15 cellular contexts compared by ENCODE assay signal in genomic region chr17:38947189-38947588, GRCh38. TPM values are rescaled to one million over a fixed set of nuclear protein-coding genes. Genes with fewer than 3 reads are reported as not detected.
DNase-seq lines count a peak whose midpoint lies in the region; ATAC-seq lines count a peak whose summit lies in the region.
"Had no signal": no experiment of that assay in that cellular context is flagged by ENCODE, and none has a peak within 500 bp of the region (broad histone marks: within the 10 kb centered on the region; RNA-seq: fewer than 3 reads in every experiment).

No MANE protein-coding gene starts in this region.

- H3K9me3 Mint-ChIP-seq in activated CD4-positive, alpha-beta T cell treated with anti-CD3 and anti-CD28 coated beads for 36 hours (ENCODE audit: low read depth) = no peaks in the 10 kb centered on the region
- no peaks in the 10 kb centered on the region for H3K9me3 Mint-ChIP-seq in activated T-cell treated with anti-CD3 and anti-CD28 coated beads, Interleukin-2, amount 50 U/mL, for 72 hours
- H3K9me3 Mint-ChIP-seq in activated T-cell treated with anti-CD3 and anti-CD28 coated beads, Interleukin-2, amount 50 U/mL, for 4 hours = no peaks in the 10 kb centered on the region
- no peaks in the 10 kb centered on the region for H3K9me3 Mint-ChIP-seq in stimulated activated naive CD8-positive, alpha-beta T cell treated with anti-CD3 and anti-CD28 coated beads, Interleukin-15, amount 100 ng/mL, for 72 hours
- no peaks in the 10 kb centered on the region for H3K9me3 Mint-ChIP-seq in T-cell
- H3K9me3 Mint-ChIP-seq: CD4-positive, CD25-positive, alpha-beta regulatory T cell had no signal

- H3K36me3 Mint-ChIP-seq in activated CD4-positive, alpha-beta T cell treated with anti-CD3 and anti-CD28 coated beads for 36 hours (ENCODE audit: low read depth) = no peaks in the 10 kb centered on the region
- no peaks in the 10 kb centered on the region for H3K36me3 Mint-ChIP-seq in activated T-cell treated with anti-CD3 and anti-CD28 coated beads, Interleukin-2, amount 50 U/mL, for 72 hours (ENCODE audit: insufficient read depth in 2 of 2)
- H3K36me3 Mint-ChIP-seq in activated T-cell treated with anti-CD3 and anti-CD28 coated beads, Interleukin-2, amount 50 U/mL, for 4 hours (ENCODE audit: insufficient read depth) = no peaks in the 10 kb centered on the region
- H3K36me3 Mint-ChIP-seq in T-cell = no peaks in the 10 kb centered on the region
- H3K36me3 Mint-ChIP-seq: CD4-positive, CD25-positive, alpha-beta regulatory T cell had no signal

- CTCF ChIA-PET in activated CD4-positive, alpha-beta T cell treated with anti-CD3 and anti-CD28 coated beads for 36 hours (lab: Charles Lee) = interaction anchor here (0.7 to 1.4 kb wide), 4 partner anchors 36 to 58 kb away, joined by 4 to 5 read pairs (median 4); no protein-coding TSS in a partner anchor
- CTCF ChIA-PET in T-cell (lab: Charles Lee) = interaction anchor here in 1 of 2 donors (0.7 kb wide), 1 partner anchor 194 kb away, joined by 8 read pairs; no protein-coding TSS in a partner anchor

- peak; percentile 38 for DNase-seq in activated CD4-positive, alpha-beta T cell treated with anti-CD3 and anti-CD28 coated beads for 36 hours
- no peak for DNase-seq in activated CD4-positive, alpha-beta T cell treated with anti-CD3 and anti-CD28 coated beads, Interleukin-2, amount 50 U/mL, for 1 hour
- no peak for DNase-seq in activated T-cell treated with anti-CD3 and anti-CD28 coated beads, Interleukin-2, amount 50 U/mL, for 72 hours
- DNase-seq in activated T-cell treated with anti-CD3 and anti-CD28 coated beads, Interleukin-2, amount 50 U/mL, for 4 hours = no peak
- DNase-seq in stimulated activated naive CD8-positive, alpha-beta T cell treated with anti-CD3 and anti-CD28 coated beads, Interleukin-15, amount 100 ng/mL, for 72 hours = no peak
- no peak for DNase-seq in stimulated activated naive CD8-positive, alpha-beta T cell treated with anti-CD3 and anti-CD28 coated beads, Interleukin-15, Interleukin-2, amounts not matched to agents 100 U/mL and 50 U/mL, for 24 hours
- DNase-seq in T-cell = no peak
- DNase-seq: ACHN; CD4-positive, CD25-positive, alpha-beta regulatory T cell; DMS53; GF-D8 had no signal

- POLR2A ChIA-PET in activated CD4-positive, alpha-beta T cell treated with anti-CD3 and anti-CD28 coated beads for 36 hours (lab: Charles Lee) = interaction anchor here (0.5 kb wide), 1 partner anchor 23 kb away, joined by 8 read pairs; no protein-coding TSS in a partner anchor
- POLR2A ChIA-PET in T-cell (lab: Charles Lee) = no interaction called here

- H3K27me3 Mint-ChIP-seq in activated CD4-positive, alpha-beta T cell treated with anti-CD3 and anti-CD28 coated beads for 36 hours = no peaks in the 10 kb centered on the region
- no peaks in the 10 kb centered on the region for H3K27me3 Mint-ChIP-seq in activated T-cell treated with anti-CD3 and anti-CD28 coated beads, Interleukin-2, amount 50 U/mL, for 72 hours (ENCODE audit: low read depth)
- H3K27me3 Mint-ChIP-seq in activated T-cell treated with anti-CD3 and anti-CD28 coated beads, Interleukin-2, amount 50 U/mL, for 4 hours (ENCODE audit: low read depth) = no peaks in the 10 kb centered on the region
- H3K27me3 Mint-ChIP-seq in stimulated activated naive CD8-positive, alpha-beta T cell treated with anti-CD3 and anti-CD28 coated beads, Interleukin-15, amount 100 ng/mL, for 72 hours = no peaks in the 10 kb centered on the region
- H3K27me3 Mint-ChIP-seq in T-cell = no peaks in the 10 kb centered on the region
- H3K27me3 Mint-ChIP-seq: CD4-positive, CD25-positive, alpha-beta regulatory T cell had no signal

- H3K4me1 Mint-ChIP-seq in activated CD4-positive, alpha-beta T cell treated with anti-CD3 and anti-CD28 coated beads for 36 hours = peaks cover 11% of the 10 kb centered on the region
- H3K4me1 Mint-ChIP-seq in activated T-cell treated with anti-CD3 and anti-CD28 coated beads, Interleukin-2, amount 50 U/mL, for 72 hours (ENCODE audit: low read depth) = peaks cover 7% of the 10 kb centered on the region
- H3K4me1 Mint-ChIP-seq in activated T-cell treated with anti-CD3 and anti-CD28 coated beads, Interleukin-2, amount 50 U/mL, for 4 hours (ENCODE audit: low read depth) = peaks cover 5% of the 10 kb centered on the region
- peaks cover 6% of the 10 kb centered on the region for H3K4me1 Mint-ChIP-seq in stimulated activated naive CD8-positive, alpha-beta T cell treated with anti-CD3 and anti-CD28 coated beads, Interleukin-15, amount 100 ng/mL, for 72 hours
- no peaks in the 10 kb centered on the region for H3K4me1 Mint-ChIP-seq in T-cell

- intact Hi-C loops in activated CD4-positive, alpha-beta T cell treated with anti-CD3 and anti-CD28 coated beads for 36 hours (cut with DNase I, micrococcal nuclease) = no loop called here

- ATAC-seq in activated CD4-positive, alpha-beta T cell treated with anti-CD3 and anti-CD28 coated beads for 36 hours = peak; percentile 47
- peak; percentile 41 to 68 for ATAC-seq in activated T-cell treated with anti-CD3 and anti-CD28 coated beads, Interleukin-2, amount 50 U/mL, for 72 hours (replicated peaks in 1 of 2)
- ATAC-seq in activated T-cell treated with anti-CD3 and anti-CD28 coated beads, Interleukin-2, amount 50 U/mL, for 4 hours = no peak
- ATAC-seq in stimulated activated naive CD8-positive, alpha-beta T cell treated with anti-CD3 and anti-CD28 coated beads, Interleukin-15, amount 100 ng/mL, for 72 hours = peak; percentile 37
- ATAC-seq in stimulated activated naive CD8-positive, alpha-beta T cell treated with anti-CD3 and anti-CD28 coated beads, Interleukin-15, Interleukin-2, amounts not matched to agents 100 U/mL and 50 U/mL, for 24 hours = no peak
- ATAC-seq in HG03045 (IDR thresholded peaks at IDR 0.05; ENCODE audit: unreplicated experiment) (no peak), T-cell (replicated peaks in 1 of 4) (no peak)

- H3K27ac Mint-ChIP-seq in activated CD4-positive, alpha-beta T cell treated with anti-CD3 and anti-CD28 coated beads for 36 hours = no peak overlapping the region
- H3K27ac Mint-ChIP-seq in activated T-cell treated with anti-CD3 and anti-CD28 coated beads, Interleukin-2, amount 50 U/mL, for 72 hours = no peak overlapping the region
- H3K27ac Mint-ChIP-seq in stimulated activated naive CD8-positive, alpha-beta T cell treated with anti-CD3 and anti-CD28 coated beads, Interleukin-15, amount 100 ng/mL, for 72 hours = no peak overlapping the region
- no peak overlapping the region for H3K27ac Mint-ChIP-seq in T-cell
- H3K27ac Mint-ChIP-seq: CD4-positive, CD25-positive, alpha-beta regulatory T cell had no signal

- no peak overlapping the region for H3K4me3 Mint-ChIP-seq in activated CD4-positive, alpha-beta T cell treated with anti-CD3 and anti-CD28 coated beads for 36 hours
- no peak overlapping the region for H3K4me3 Mint-ChIP-seq in activated T-cell treated with anti-CD3 and anti-CD28 coated beads, Interleukin-2, amount 50 U/mL, for 72 hours
- no peak overlapping the region for H3K4me3 Mint-ChIP-seq in activated T-cell treated with anti-CD3 and anti-CD28 coated beads, Interleukin-2, amount 50 U/mL, for 4 hours
- H3K4me3 Mint-ChIP-seq in stimulated activated naive CD8-positive, alpha-beta T cell treated with anti-CD3 and anti-CD28 coated beads, Interleukin-15, amount 100 ng/mL, for 72 hours = no peak overlapping the region
- no peak overlapping the region for H3K4me3 Mint-ChIP-seq in T-cell
- H3K4me3 Mint-ChIP-seq: CD4-positive, CD25-positive, alpha-beta regulatory T cell had no signal

RNA-seq across cellular contexts. Expression of gene FBXO47, which starts 20.0 kb away (rescaled TPM):
- total RNA-seq in activated CD4-positive, alpha-beta T cell treated with anti-CD3 and anti-CD28 coated beads for 36 hours = under 1 TPM; 0.11 to 0.16 TPM
- under 1 TPM in 1 of 2 donors, not detected in 1; 0.16 TPM for total RNA-seq in activated T-cell treated with anti-CD3 and anti-CD28 coated beads, Interleukin-2, amount 50 U/mL, for 72 hours
- under 1 TPM in 1 of 3 donors, not detected in 2; 0.08 TPM for total RNA-seq in activated T-cell treated with anti-CD3 and anti-CD28 coated beads, Interleukin-2, amount 50 U/mL, for 4 hours
- total RNA-seq in T-cell = not detected
- total RNA-seq: A172; CD4-positive, CD25-positive, alpha-beta regulatory T cell; H1; HT1080 had no signal

Comparison
In these comparisons a context has a peak if more than half of its experiments do, and no peak if none do; other contexts are left out.
1. ATAC-seq: peak in activated CD4-positive, alpha-beta T cell treated with anti-CD3 and anti-CD28 coated beads for 36 hours (single experiment), activated T-cell treated with anti-CD3 and anti-CD28 coated beads, Interleukin-2, amount 50 U/mL, for 72 hours (2 of 2) and stimulated activated naive CD8-positive, alpha-beta T cell treated with anti-CD3 and anti-CD28 coated beads, Interleukin-15, amount 100 ng/mL, for 72 hours (single experiment); none in activated T-cell treated with anti-CD3 and anti-CD28 coated beads, Interleukin-2, amount 50 U/mL, for 4 hours (0 of 2), stimulated activated naive CD8-positive, alpha-beta T cell treated with anti-CD3 and anti-CD28 coated beads, Interleukin-15, Interleukin-2, amounts not matched to agents 100 U/mL and 50 U/mL, for 24 hours (single experiment), HG03045 (single experiment) and T-cell (0 of 4).